Comparison of ENCODE assay signal across 1 cellular context in genomic region chr16:50457979-50458461, GRCh38.
TF ChIP-seq lines count a peak whose summit lies in the region.

No MANE protein-coding gene starts in this region.

TF ChIP-seq in WTC11, 78 proteins besides CTCF, POLR2A, EP300 and RAD21 (continued from another document):
- TF ChIP-seq TEAD1 (CRISPR knock-in tag; IDR thresholded peaks at IDR 0.05) (no peak), TP53 (CRISPR knock-in tag; IDR thresholded peaks at IDR 0.05) (no peak), ZNF317 (CRISPR knock-in tag; IDR thresholded peaks at IDR 0.05; ENCODE audit: borderline replicate concordance, low read depth) (no peak), ZNF263 (CRISPR knock-in tag; IDR thresholded peaks at IDR 0.05; ENCODE audit: low read depth) (no peak), ZBTB43 (CRISPR knock-in tag; IDR thresholded peaks at IDR 0.05) (no peak), TCF7 (CRISPR knock-in tag; IDR thresholded peaks at IDR 0.05; ENCODE audit: low read depth) (no peak), HMGA2 (CRISPR knock-in tag; IDR thresholded peaks at IDR 0.05) (no peak), ZNF396 (CRISPR knock-in tag; IDR thresholded peaks at IDR 0.05; ENCODE audit: borderline replicate concordance) (peak; percentile 94), ZNF416 (CRISPR knock-in tag; IDR thresholded peaks at IDR 0.05) (no peak), OVOL2 (CRISPR knock-in tag; IDR thresholded peaks at IDR 0.05; ENCODE audit: borderline replicate concordance) (no peak), MXD4 (CRISPR knock-in tag; IDR thresholded peaks at IDR 0.05; ENCODE audit: borderline replicate concordance) (peak; percentile 95), ATF1 (CRISPR knock-in tag; IDR thresholded peaks at IDR 0.05) (no peak), SMAD3 (CRISPR knock-in tag; IDR thresholded peaks at IDR 0.05; ENCODE audit: borderline replicate concordance) (no peak), ZBTB21 (CRISPR knock-in tag; IDR thresholded peaks at IDR 0.05; ENCODE audit: borderline replicate concordance) (no peak), GRHL2 (CRISPR knock-in tag; IDR thresholded peaks at IDR 0.05; ENCODE audit: insufficient replicate concordance, severe bottlenecking) (no peak), IRF2 (CRISPR knock-in tag; IDR thresholded peaks at IDR 0.05; ENCODE audit: borderline replicate concordance, low read depth) (no peak), KAT7 (CRISPR knock-in tag; IDR thresholded peaks at IDR 0.05; ENCODE audit: borderline replicate concordance) (no peak), GTF2I (CRISPR knock-in tag; conservative IDR thresholded peaks at IDR 0.05) (no peak), JAZF1 (CRISPR knock-in tag; IDR thresholded peaks at IDR 0.05) (no peak), STAT6 (CRISPR knock-in tag; conservative IDR thresholded peaks at IDR 0.05; ENCODE audit: low read depth) (no peak), NFYB (CRISPR knock-in tag; conservative IDR thresholded peaks at IDR 0.05; ENCODE audit: low read depth) (no peak), ZNF138 (CRISPR knock-in tag; conservative IDR thresholded peaks at IDR 0.05) (no peak), CREB1 (CRISPR knock-in tag; IDR thresholded peaks at IDR 0.05) (no peak), NR3C1 (CRISPR knock-in tag; conservative IDR thresholded peaks at IDR 0.05; ENCODE audit: low read depth) (no peak), FOXP1 (CRISPR knock-in tag; IDR thresholded peaks at IDR 0.05; ENCODE audit: borderline replicate concordance) (no peak), FOXK1 (CRISPR knock-in tag; IDR thresholded peaks at IDR 0.05) (no peak), PRDM15 (CRISPR knock-in tag; IDR thresholded peaks at IDR 0.05) (no peak), ZNF232 (CRISPR knock-in tag; IDR thresholded peaks at IDR 0.05) (no peak), ZNF671 (CRISPR knock-in tag; IDR thresholded peaks at IDR 0.05) (peak; percentile 24; the same call in 1 of the 2 replicates), ZNF121 (CRISPR knock-in tag; IDR thresholded peaks at IDR 0.05) (no peak), E2F4 (CRISPR knock-in tag; IDR thresholded peaks at IDR 0.05; ENCODE audit: borderline replicate concordance, low read depth) (no peak), GABPB1 (CRISPR knock-in tag; IDR thresholded peaks at IDR 0.05) (no peak)
- TF ChIP-seq, protein P1, sequence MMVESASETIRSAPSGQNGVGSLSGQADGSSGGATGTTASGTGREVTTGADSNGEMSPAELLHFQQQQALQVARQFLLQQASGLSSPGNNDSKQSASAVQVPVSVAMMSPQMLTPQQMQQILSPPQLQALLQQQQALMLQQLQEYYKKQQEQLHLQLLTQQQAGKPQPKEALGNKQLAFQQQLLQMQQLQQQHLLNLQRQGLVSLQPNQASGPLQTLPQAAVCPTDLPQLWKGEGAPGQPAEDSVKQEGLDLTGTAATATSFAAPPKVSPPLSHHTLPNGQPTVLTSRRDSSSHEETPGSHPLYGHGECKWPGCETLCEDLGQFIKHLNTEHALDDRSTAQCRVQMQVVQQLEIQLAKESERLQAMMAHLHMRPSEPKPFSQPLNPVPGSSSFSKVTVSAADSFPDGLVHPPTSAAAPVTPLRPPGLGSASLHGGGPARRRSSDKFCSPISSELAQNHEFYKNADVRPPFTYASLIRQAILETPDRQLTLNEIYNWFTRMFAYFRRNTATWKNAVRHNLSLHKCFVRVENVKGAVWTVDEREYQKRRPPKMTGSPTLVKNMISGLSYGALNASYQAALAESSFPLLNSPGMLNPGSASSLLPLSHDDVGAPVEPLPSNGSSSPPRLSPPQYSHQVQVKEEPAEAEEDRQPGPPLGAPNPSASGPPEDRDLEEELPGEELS (CRISPR knock-in tag; IDR thresholded peaks at IDR 0.05): no peak
- TF ChIP-seq, protein P2, sequence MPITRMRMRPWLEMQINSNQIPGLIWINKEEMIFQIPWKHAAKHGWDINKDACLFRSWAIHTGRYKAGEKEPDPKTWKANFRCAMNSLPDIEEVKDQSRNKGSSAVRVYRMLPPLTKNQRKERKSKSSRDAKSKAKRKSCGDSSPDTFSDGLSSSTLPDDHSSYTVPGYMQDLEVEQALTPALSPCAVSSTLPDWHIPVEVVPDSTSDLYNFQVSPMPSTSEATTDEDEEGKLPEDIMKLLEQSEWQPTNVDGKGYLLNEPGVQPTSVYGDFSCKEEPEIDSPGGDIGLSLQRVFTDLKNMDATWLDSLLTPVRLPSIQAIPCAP (CRISPR knock-in tag; IDR thresholded peaks at IDR 0.05): no peak
- TF ChIP-seq, protein P3, sequence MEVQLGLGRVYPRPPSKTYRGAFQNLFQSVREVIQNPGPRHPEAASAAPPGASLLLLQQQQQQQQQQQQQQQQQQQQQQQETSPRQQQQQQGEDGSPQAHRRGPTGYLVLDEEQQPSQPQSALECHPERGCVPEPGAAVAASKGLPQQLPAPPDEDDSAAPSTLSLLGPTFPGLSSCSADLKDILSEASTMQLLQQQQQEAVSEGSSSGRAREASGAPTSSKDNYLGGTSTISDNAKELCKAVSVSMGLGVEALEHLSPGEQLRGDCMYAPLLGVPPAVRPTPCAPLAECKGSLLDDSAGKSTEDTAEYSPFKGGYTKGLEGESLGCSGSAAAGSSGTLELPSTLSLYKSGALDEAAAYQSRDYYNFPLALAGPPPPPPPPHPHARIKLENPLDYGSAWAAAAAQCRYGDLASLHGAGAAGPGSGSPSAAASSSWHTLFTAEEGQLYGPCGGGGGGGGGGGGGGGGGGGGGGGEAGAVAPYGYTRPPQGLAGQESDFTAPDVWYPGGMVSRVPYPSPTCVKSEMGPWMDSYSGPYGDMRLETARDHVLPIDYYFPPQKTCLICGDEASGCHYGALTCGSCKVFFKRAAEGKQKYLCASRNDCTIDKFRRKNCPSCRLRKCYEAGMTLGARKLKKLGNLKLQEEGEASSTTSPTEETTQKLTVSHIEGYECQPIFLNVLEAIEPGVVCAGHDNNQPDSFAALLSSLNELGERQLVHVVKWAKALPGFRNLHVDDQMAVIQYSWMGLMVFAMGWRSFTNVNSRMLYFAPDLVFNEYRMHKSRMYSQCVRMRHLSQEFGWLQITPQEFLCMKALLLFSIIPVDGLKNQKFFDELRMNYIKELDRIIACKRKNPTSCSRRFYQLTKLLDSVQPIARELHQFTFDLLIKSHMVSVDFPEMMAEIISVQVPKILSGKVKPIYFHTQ (CRISPR knock-in tag; IDR thresholded peaks at IDR 0.05): peak; percentile 89
- TF ChIP-seq, protein P4, sequence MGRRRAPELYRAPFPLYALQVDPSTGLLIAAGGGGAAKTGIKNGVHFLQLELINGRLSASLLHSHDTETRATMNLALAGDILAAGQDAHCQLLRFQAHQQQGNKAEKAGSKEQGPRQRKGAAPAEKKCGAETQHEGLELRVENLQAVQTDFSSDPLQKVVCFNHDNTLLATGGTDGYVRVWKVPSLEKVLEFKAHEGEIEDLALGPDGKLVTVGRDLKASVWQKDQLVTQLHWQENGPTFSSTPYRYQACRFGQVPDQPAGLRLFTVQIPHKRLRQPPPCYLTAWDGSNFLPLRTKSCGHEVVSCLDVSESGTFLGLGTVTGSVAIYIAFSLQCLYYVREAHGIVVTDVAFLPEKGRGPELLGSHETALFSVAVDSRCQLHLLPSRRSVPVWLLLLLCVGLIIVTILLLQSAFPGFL (CRISPR knock-in tag; IDR thresholded peaks at IDR 0.05; ENCODE audit: borderline replicate concordance): no peak
- TF ChIP-seq, protein P5, sequence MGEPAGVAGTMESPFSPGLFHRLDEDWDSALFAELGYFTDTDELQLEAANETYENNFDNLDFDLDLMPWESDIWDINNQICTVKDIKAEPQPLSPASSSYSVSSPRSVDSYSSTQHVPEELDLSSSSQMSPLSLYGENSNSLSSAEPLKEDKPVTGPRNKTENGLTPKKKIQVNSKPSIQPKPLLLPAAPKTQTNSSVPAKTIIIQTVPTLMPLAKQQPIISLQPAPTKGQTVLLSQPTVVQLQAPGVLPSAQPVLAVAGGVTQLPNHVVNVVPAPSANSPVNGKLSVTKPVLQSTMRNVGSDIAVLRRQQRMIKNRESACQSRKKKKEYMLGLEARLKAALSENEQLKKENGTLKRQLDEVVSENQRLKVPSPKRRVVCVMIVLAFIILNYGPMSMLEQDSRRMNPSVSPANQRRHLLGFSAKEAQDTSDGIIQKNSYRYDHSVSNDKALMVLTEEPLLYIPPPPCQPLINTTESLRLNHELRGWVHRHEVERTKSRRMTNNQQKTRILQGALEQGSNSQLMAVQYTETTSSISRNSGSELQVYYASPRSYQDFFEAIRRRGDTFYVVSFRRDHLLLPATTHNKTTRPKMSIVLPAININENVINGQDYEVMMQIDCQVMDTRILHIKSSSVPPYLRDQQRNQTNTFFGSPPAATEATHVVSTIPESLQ (CRISPR knock-in tag; IDR thresholded peaks at IDR 0.05): no peak
